Comparison of ENCODE assay signal across 8 cellular contexts in the genomic region with DNA sequence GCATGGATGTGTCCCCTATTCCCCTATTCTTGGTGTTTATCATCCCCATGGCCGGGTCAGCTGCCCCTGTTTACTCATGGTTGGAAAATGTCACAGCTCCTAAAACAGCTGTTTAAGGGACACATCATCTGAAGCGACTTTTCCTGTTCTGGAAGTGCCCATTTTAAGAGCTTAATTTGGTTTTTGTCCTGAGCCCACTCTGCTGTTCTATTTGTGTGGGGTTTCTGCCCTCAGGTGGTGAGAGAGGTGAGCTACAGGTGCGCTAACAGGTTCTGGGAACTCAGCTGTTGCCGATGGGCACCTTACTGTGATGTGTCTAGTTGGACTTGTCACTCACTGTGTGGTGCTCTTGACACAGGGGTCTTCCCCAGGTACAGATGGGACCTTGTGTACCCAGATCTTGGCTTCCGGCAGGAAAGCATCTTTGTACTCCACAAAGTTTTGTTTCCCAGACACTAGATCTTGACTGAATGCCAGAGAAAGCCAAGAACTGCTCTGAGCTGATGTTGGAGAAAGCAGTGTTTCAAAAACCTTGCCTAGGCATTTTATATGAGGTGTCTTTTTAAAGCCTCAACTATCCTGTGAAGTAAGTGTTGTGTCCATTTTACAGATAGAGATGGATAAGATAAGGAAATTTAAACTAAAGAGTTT. TPM values are rescaled to one million over a fixed set of nuclear protein-coding genes. Genes with fewer than 3 reads are reported as not detected.
DNase-seq lines count a peak whose midpoint lies in the region; TF ChIP-seq lines count a peak whose summit lies in the region.

No MANE protein-coding gene starts in this region.

- TF ChIP-seq CTCF in astrocyte of the cerebellum (IDR thresholded peaks at IDR 0.05; ENCODE audit: low read depth, low read length, missing control alignments): peak; percentile 78

- no peak overlapping the region for H3K4me3 ChIP-seq in astrocyte of the cerebellum (ENCODE audit: low read depth, low read length)

- in situ Hi-C loops in astrocyte of the cerebellum (cut with HindIII; ENCODE audit: low sequenced_read_pairs): no loop called here

- peak; percentile 44 for DNase-seq in AG08395 (ENCODE audit: low spot score)
- DNase-seq in GM03348 (ENCODE audit: low spot score): peak; percentile 18
- peak; percentile 18 for DNase-seq in NCI-H345 (lab: John Stamatoyannopoulos, UW)
- peak; percentile 41 for DNase-seq in astrocyte of the cerebellum (ENCODE audit: low read depth)
- peak; percentile 51 to 71 for DNase-seq in lung microvascular endothelial cell (ENCODE audit: low read depth in 2 of 2)
- DNase-seq in activated effector memory CD4-positive, alpha-beta T cell treated with Interleukin-2 at 50 U/mL for 16 hours: no peak
- DNase-seq in UCSD-AML1 (lab: John Stamatoyannopoulos, UW; ENCODE audit: unreplicated experiment): no peak
- DNase-seq in ureter (ENCODE audit: low spot score): no peak

RNA-seq across cellular contexts. Expression of a gene that starts 59.0 kb away (rescaled TPM):
- total RNA-seq in lung microvascular endothelial cell (under 0.01 TPM in 2 replicates), ureter (1.7 TPM)

Comparison
In these comparisons a context has a peak if more than half of its experiments do, and no peak if none do; other contexts are left out.
1. DNase-seq: peak in AG08395 (single experiment), GM03348 (single experiment), NCI-H345 (single experiment), astrocyte of the cerebellum (single experiment) and lung microvascular endothelial cell (2 of 2); none in activated effector memory CD4-positive, alpha-beta T cell treated with Interleukin-2 at 50 U/mL for 16 hours (single experiment), UCSD-AML1 (single experiment) and ureter (single experiment).